In the genomic region with DNA sequence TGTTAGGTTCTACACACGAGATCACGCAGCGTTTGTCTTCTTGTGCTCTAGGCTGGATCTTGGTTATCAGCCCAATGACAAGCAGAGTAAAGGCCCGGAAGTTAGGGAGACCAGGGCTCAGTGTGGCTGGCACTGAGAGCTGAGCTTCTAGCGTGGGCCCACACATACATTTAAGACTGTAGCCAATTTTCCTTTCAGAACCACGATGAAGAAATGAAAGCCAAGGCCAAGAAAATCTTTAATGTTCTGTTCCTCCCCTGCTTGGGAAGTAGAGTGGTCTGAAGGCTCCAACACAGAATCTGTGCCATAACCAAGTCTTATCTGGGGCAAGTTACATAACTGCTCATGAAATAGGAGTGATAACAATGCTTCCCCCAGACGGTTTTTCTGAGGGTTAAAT, we compare ENCODE assay signal across 13 cellular contexts. TPM values are rescaled to one million over a fixed set of nuclear protein-coding genes. Genes with fewer than 3 reads are reported as not detected.
DNase-seq lines count a peak whose midpoint lies in the region; ATAC-seq and TF ChIP-seq lines count a peak whose summit lies in the region.
"Had no signal": no experiment of that assay in that cellular context is flagged by ENCODE, and none has a peak within 500 bp of the region (broad histone marks: within the 10 kb centered on the region; RNA-seq: fewer than 3 reads in every experiment).

No MANE protein-coding gene starts in this region.

- H3K36me3 ChIP-seq in SK-N-MC (ENCODE audit: insufficient read depth, low read length), result peaks cover 25% of the 10 kb centered on the region
- no peaks in the 10 kb centered on the region for H3K36me3 ChIP-seq in stomach smooth muscle (ENCODE audit: control insufficient read depth in 2 of 2, insufficient read depth in 2 of 2, low read length in 2 of 2)
- H3K36me3 ChIP-seq: thyroid gland had no signal

- H3K4me1 ChIP-seq in stomach smooth muscle (ENCODE audit: control insufficient read depth, insufficient read depth, low read length), result peaks cover 48% of the 10 kb centered on the region

- H3K4me3 ChIP-seq in SK-N-MC (peak overlapping the region; percentile 19; the same call in 1 of the 2 replicates), fibroblast of pulmonary artery (replicated peaks; ENCODE audit: low read depth, low read length) (no peak overlapping the region), stomach smooth muscle (ENCODE audit: low read length in 2 of 2) (no peak overlapping the region)
- H3K4me3 ChIP-seq: GM23248, thyroid gland had no signal

- no peak for ATAC-seq in activated CD4-positive, alpha-beta T cell treated with anti-CD3 and anti-CD28 coated beads for 36 hours
- ATAC-seq in HG03135 (IDR thresholded peaks at IDR 0.05; ENCODE audit: unreplicated experiment), result no peak
- no peak for ATAC-seq in T-cell (replicated peaks in 1 of 4)
- no peak for ATAC-seq in HG03442 (IDR thresholded peaks at IDR 0.05; ENCODE audit: unreplicated experiment)
- ATAC-seq: left lobe of liver had no signal

- H3K4me1 Mint-ChIP-seq in activated CD4-positive, alpha-beta T cell treated with anti-CD3 and anti-CD28 coated beads, Interleukin-2, amount 10 ng/mL, durations not matched to agents 7 days and 5 days, result peaks cover 49% of the 10 kb centered on the region
- peaks cover 44% of the 10 kb centered on the region for H3K4me1 Mint-ChIP-seq in activated CD4-positive, alpha-beta T cell treated with anti-CD3 and anti-CD28 coated beads for 36 hours
- peaks cover 20 to 36% (median 30%) of the 10 kb centered on the region in 3 donors for H3K4me1 Mint-ChIP-seq in T-cell

- CTCF ChIA-PET in activated CD4-positive, alpha-beta T cell treated with anti-CD3 and anti-CD28 coated beads, Interleukin-2, amount 10 ng/mL, durations not matched to agents 7 days and 5 days (lab: Charles Lee), result interaction anchor here (0.7 kb wide), 1 partner anchor 9 kb away, joined by 5 read pairs; no protein-coding TSS in a partner anchor
- CTCF ChIA-PET in activated CD4-positive, alpha-beta T cell treated with anti-CD3 and anti-CD28 coated beads for 36 hours (lab: Charles Lee), result no interaction called here
- CTCF ChIA-PET in T-cell (lab: Charles Lee), result no interaction called here

- H3K27me3 Mint-ChIP-seq in activated CD4-positive, alpha-beta T cell treated with anti-CD3 and anti-CD28 coated beads, Interleukin-2, amount 10 ng/mL, durations not matched to agents 7 days and 5 days, result no peaks in the 10 kb centered on the region
- H3K27me3 Mint-ChIP-seq in activated CD4-positive, alpha-beta T cell treated with anti-CD3 and anti-CD28 coated beads for 36 hours, result no peaks in the 10 kb centered on the region
- no peaks in the 10 kb centered on the region for H3K27me3 Mint-ChIP-seq in T-cell

- H3K9me3 Mint-ChIP-seq in activated CD4-positive, alpha-beta T cell treated with anti-CD3 and anti-CD28 coated beads, Interleukin-2, amount 10 ng/mL, durations not matched to agents 7 days and 5 days, result no peaks in the 10 kb centered on the region
- H3K9me3 Mint-ChIP-seq in activated CD4-positive, alpha-beta T cell treated with anti-CD3 and anti-CD28 coated beads for 36 hours (ENCODE audit: low read depth), result no peaks in the 10 kb centered on the region
- H3K9me3 Mint-ChIP-seq in T-cell, result no peaks in the 10 kb centered on the region

- intact Hi-C loops in activated CD4-positive, alpha-beta T cell treated with anti-CD3 and anti-CD28 coated beads for 36 hours (cut with DNase I, micrococcal nuclease), result no loop called here

- no peak overlapping the region for H3K4me3 Mint-ChIP-seq in activated CD4-positive, alpha-beta T cell treated with anti-CD3 and anti-CD28 coated beads, Interleukin-2, amount 10 ng/mL, durations not matched to agents 7 days and 5 days
- H3K4me3 Mint-ChIP-seq in activated CD4-positive, alpha-beta T cell treated with anti-CD3 and anti-CD28 coated beads for 36 hours, result no peak overlapping the region
- no peak overlapping the region for H3K4me3 Mint-ChIP-seq in T-cell

- peaks cover 17% of the 10 kb centered on the region for H3K36me3 Mint-ChIP-seq in activated CD4-positive, alpha-beta T cell treated with anti-CD3 and anti-CD28 coated beads, Interleukin-2, amount 10 ng/mL, durations not matched to agents 7 days and 5 days (ENCODE audit: low read depth)
- H3K36me3 Mint-ChIP-seq in activated CD4-positive, alpha-beta T cell treated with anti-CD3 and anti-CD28 coated beads for 36 hours (ENCODE audit: low read depth), result peaks cover 31% of the 10 kb centered on the region
- peaks cover 15% of the 10 kb centered on the region for H3K36me3 Mint-ChIP-seq in T-cell

- H3K27ac Mint-ChIP-seq in activated CD4-positive, alpha-beta T cell treated with anti-CD3 and anti-CD28 coated beads, Interleukin-2, amount 10 ng/mL, durations not matched to agents 7 days and 5 days, result peak overlapping the region; percentile 1
- no peak overlapping the region for H3K27ac Mint-ChIP-seq in activated CD4-positive, alpha-beta T cell treated with anti-CD3 and anti-CD28 coated beads for 36 hours
- H3K27ac Mint-ChIP-seq in T-cell, result peak overlapping the region in 1 of 2 donors; percentile 17

- H3K9me3 ChIP-seq in SK-N-MC (ENCODE audit: low read depth, low read length), result no peaks in the 10 kb centered on the region
- no peaks in the 10 kb centered on the region for H3K9me3 ChIP-seq in stomach smooth muscle (ENCODE audit: control insufficient read depth in 2 of 2, low read length in 2 of 2)
- H3K9me3 ChIP-seq: thyroid gland had no signal

- TF ChIP-seq CTCF in fibroblast of pulmonary artery (IDR thresholded peaks at IDR 0.05; ENCODE audit: low read length, missing control alignments), result no peak

- no peaks in the 10 kb centered on the region for H3K27me3 ChIP-seq in stomach smooth muscle (ENCODE audit: control insufficient read depth in 1 of 2, insufficient read depth in 2 of 2, low read length in 2 of 2)
- H3K27me3 ChIP-seq: thyroid gland had no signal

- H3K9ac ChIP-seq in SK-N-MC (ENCODE audit: insufficient read length) (no peak overlapping the region), stomach smooth muscle (ENCODE audit: low read length in 2 of 2) (no peak overlapping the region)
- H3K9ac ChIP-seq: GM23248 had no signal

- no peak for DNase-seq in activated CD4-positive, alpha-beta T cell treated with anti-CD3 and anti-CD28 coated beads, Interleukin-2, amount 10 ng/mL, durations not matched to agents 7 days and 5 days
- no peak for DNase-seq in activated CD4-positive, alpha-beta T cell treated with anti-CD3 and anti-CD28 coated beads for 36 hours
- DNase-seq in SK-N-MC (ENCODE audit: low read depth, low spot score) (no peak), fibroblast of pulmonary artery (ENCODE audit: low read depth) (peak; percentile 46), T-cell (no peak)
- DNase-seq: COR-L47, NCI-H2171 treated with DMSO at 0.1 percent for 48 hours, thyroid gland had no signal

- peak overlapping the region; percentile 48 for H3K27ac ChIP-seq in SK-N-MC
- H3K27ac ChIP-seq in stomach smooth muscle (ENCODE audit: low read length), result peak overlapping the region; percentile 11
- H3K27ac ChIP-seq: GM23248, thyroid gland had no signal

- POLR2A ChIA-PET in activated CD4-positive, alpha-beta T cell treated with anti-CD3 and anti-CD28 coated beads, Interleukin-2, amount 10 ng/mL, durations not matched to agents 7 days and 5 days (lab: Charles Lee), result no interaction called here
- POLR2A ChIA-PET in activated CD4-positive, alpha-beta T cell treated with anti-CD3 and anti-CD28 coated beads for 36 hours (lab: Charles Lee), result no interaction called here
- POLR2A ChIA-PET in T-cell (lab: Charles Lee), result no interaction called here

RNA-seq across cellular contexts. Expression of gene ST3GAL4, which starts 4.7 kb away (rescaled TPM):
- total RNA-seq in activated CD4-positive, alpha-beta T cell treated with anti-CD3 and anti-CD28 coated beads, Interleukin-2, amount 10 ng/mL, durations not matched to agents 7 days and 5 days, result 1 to 10 TPM; 7.5 to 7.6 TPM
- total RNA-seq in activated CD4-positive, alpha-beta T cell treated with anti-CD3 and anti-CD28 coated beads for 36 hours, result 1 to 10 TPM; 7.5 to 9.1 TPM
- total RNA-seq in T-cell, result 1 to 10 TPM; 2.6 to 4.8 (median 3.6) TPM

RNA-seq across cellular contexts. Expression of gene DCPS, which starts 47.0 kb away (rescaled TPM):
- total RNA-seq in activated CD4-positive, alpha-beta T cell treated with anti-CD3 and anti-CD28 coated beads, Interleukin-2, amount 10 ng/mL, durations not matched to agents 7 days and 5 days, result 10 to 100 TPM; 33.1 to 33.5 TPM
- 10 to 100 TPM; 29.7 to 39.3 TPM for total RNA-seq in activated CD4-positive, alpha-beta T cell treated with anti-CD3 and anti-CD28 coated beads for 36 hours
- total RNA-seq in T-cell, result 10 to 100 TPM; 12.4 to 23.7 (median 19.8) TPM
